In genomic region chr19:36773223-36773579, GRCh38 we compare ENCODE assay signal across 8 cellular contexts. TPM values are rescaled to one million over a fixed set of nuclear protein-coding genes. Genes with fewer than 3 reads are reported as not detected.
DNase-seq lines count a peak whose midpoint lies in the region; ATAC-seq and TF ChIP-seq lines count a peak whose summit lies in the region.

No MANE protein-coding gene starts in this region.

- no peak overlapping the region for H3K27ac ChIP-seq in duodenal mucosa (ENCODE audit: low read depth, low read length)

- peak overlapping the region; percentile 71 to 96 for H3K4me3 ChIP-seq in duodenal mucosa (ENCODE audit: low read depth in 1 of 2, low read length in 2 of 2)

- H3K4me1 Mint-ChIP-seq in osteocyte (ENCODE audit: unreplicated experiment) = peaks cover 24% of the 10 kb centered on the region

- peaks cover 10% of the 10 kb centered on the region for H3K9me3 Mint-ChIP-seq in osteocyte (ENCODE audit: unreplicated experiment)

- H3K9ac ChIP-seq in duodenal mucosa (ENCODE audit: low read depth in 1 of 2, low read length in 2 of 2) = peak overlapping the region; percentile 56 to 71

- DNase-seq in KG1 (lab: John Stamatoyannopoulos, UW) (peak; percentile 49), osteocyte (ENCODE audit: extremely low spot score, unreplicated experiment) (no peak)
- no peak for DNase-seq in stimulated activated CD4-positive, alpha-beta T cell treated with anti-CD3 and anti-CD28 coated beads, Interleukin-2, amount 100 ng/mL, for 48 hours
- DNase-seq in stimulated activated CD8-positive, alpha-beta memory T cell treated with anti-CD3 and anti-CD28 coated beads, Interleukin-4, amount 100 ng/mL, for 48 hours = no peak
- no peak for DNase-seq in NK-92 treated with Interleukin-12 subunit alpha and Interleukin-12 subunit beta, amount 100 ng/mL, for 24 hours (lab: John Stamatoyannopoulos, UW)

- H3K4me3 Mint-ChIP-seq in osteocyte (ENCODE audit: unreplicated experiment) = peak overlapping the region; percentile 92

- peak; percentile 22 for ATAC-seq in GM18511 (IDR thresholded peaks at IDR 0.05; ENCODE audit: unreplicated experiment)
- ATAC-seq in GM21576 (IDR thresholded peaks at IDR 0.05; ENCODE audit: unreplicated experiment) = no peak

- peaks cover 0 to 32% of the 10 kb centered on the region in 2 donors for H3K9me3 ChIP-seq in duodenal mucosa (ENCODE audit: control insufficient read depth in 1 of 2, low read length in 2 of 2)

- H3K27me3 ChIP-seq in duodenal mucosa (ENCODE audit: control insufficient read depth in 1 of 2, insufficient read depth in 2 of 2, low read length in 2 of 2) = no peaks in the 10 kb centered on the region

- peak overlapping the region; percentile 87 for H3K27ac Mint-ChIP-seq in osteocyte (ENCODE audit: unreplicated experiment)

- TF ChIP-seq CTCF in osteocyte (IDR thresholded peaks at IDR 0.05) = no peak

- peaks cover 11% of the 10 kb centered on the region for H3K36me3 Mint-ChIP-seq in osteocyte (ENCODE audit: unreplicated experiment)

- H3K27me3 Mint-ChIP-seq in osteocyte (ENCODE audit: unreplicated experiment) = no peaks in the 10 kb centered on the region

- no peaks in the 10 kb centered on the region for H3K36me3 ChIP-seq in duodenal mucosa (ENCODE audit: control insufficient read depth in 1 of 2, insufficient read depth in 2 of 2, low read length in 2 of 2)

- peaks cover 13 to 16% of the 10 kb centered on the region in 2 donors for H3K4me1 ChIP-seq in duodenal mucosa (ENCODE audit: control insufficient read depth in 1 of 2, insufficient read depth in 2 of 2, low read length in 2 of 2)

RNA-seq across cellular contexts. Expression of gene ZNF850, which starts 0.6 kb away (rescaled TPM):
- 2.8 and 3.6 TPM in 2 replicates for total RNA-seq in osteocyte
